Comparison of ENCODE assay signal across 8 cellular contexts in the genomic region with DNA sequence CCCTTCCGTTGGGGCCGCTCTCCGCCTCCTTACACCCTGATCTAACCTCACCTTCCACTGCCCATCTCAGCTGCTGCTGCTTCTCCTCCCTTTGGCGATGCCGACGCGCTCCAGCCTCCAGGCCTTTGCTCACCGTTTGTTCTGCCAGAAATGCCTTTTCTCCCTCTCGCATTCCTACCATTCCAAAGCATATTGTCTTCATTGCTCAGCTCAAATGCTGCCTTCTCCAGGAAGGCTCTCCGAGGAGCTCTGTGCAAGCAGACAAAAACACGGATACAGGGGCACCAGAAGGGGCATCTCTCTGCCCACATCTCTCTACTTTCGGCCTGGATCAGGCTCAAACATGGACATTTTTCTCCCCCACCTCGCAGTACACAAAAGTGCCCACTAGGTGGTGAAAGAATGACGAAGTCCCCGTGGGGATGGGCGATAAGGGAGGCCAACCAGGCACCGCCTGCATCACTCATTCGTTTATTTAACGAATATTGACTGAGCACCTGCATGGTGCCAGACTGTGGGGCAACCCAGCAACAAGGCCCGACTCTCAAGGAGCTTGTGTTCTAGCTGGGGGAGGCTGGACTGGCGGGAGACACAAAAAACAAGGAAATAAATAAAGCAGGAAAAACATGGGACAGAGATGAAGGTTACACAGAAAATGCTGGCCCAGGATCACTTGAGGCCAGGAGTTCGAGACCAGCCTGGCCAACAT. TPM values are rescaled to one million over a fixed set of nuclear protein-coding genes. Genes with fewer than 3 reads are reported as not detected.
A peak's percentile ranks its signal among the peaks of the same experiment; 100 is the strongest.
DNase-seq lines count a peak whose midpoint lies in the region; ATAC-seq and TF ChIP-seq lines count a peak whose summit lies in the region.

No MANE protein-coding gene starts in this region.

- ATAC-seq in PC-3 (peak; percentile 81), GM18858 (IDR thresholded peaks at IDR 0.05; ENCODE audit: unreplicated experiment) (no peak)

- no peaks in the 10 kb centered on the region for H4K20me1 ChIP-seq in PC-3 (ENCODE audit: low read length)

- CTCF ChIA-PET in PC-3 (lab: Charles Lee): no interaction called here

- H3K27ac ChIP-seq in HUES6 (ENCODE audit: low read depth, low read length) (no peak overlapping the region), PC-3 (ENCODE audit: low read length) (no peak overlapping the region), neuronal stem cell (replicated peaks; ENCODE audit: low read length) (peak overlapping the region; percentile 94), stomach smooth muscle (ENCODE audit: low read length) (peak overlapping the region; percentile 46)

- H3K4me2 ChIP-seq in PC-3 (ENCODE audit: low read length) (peak overlapping the region; percentile 66), neuronal stem cell (ENCODE audit: insufficient read depth, low read length, poor library complexity, severe bottlenecking) (no peak overlapping the region)

- H3K36me3 ChIP-seq in HUES6 (ENCODE audit: control insufficient read depth, insufficient read depth, low read length): no peaks in the 10 kb centered on the region
- H3K36me3 ChIP-seq in PC-3 (ENCODE audit: low read depth, low read length): no peaks in the 10 kb centered on the region
- H3K36me3 ChIP-seq in neuronal stem cell (replicated peaks in 1 of 2; ENCODE audit: control insufficient read depth in 2 of 2, insufficient read depth in 2 of 2, low read length in 2 of 2): no peaks in the 10 kb centered on the region
- H3K36me3 ChIP-seq in stomach smooth muscle (ENCODE audit: control insufficient read depth in 2 of 2, insufficient read depth in 2 of 2, low read length in 2 of 2): no peaks in the 10 kb centered on the region

- peak overlapping the region; percentile 93 for H2AFZ ChIP-seq in PC-3 (ENCODE audit: low read length)
- H2AFZ ChIP-seq in neuronal stem cell (ENCODE audit: low read length): peak overlapping the region; percentile 96

- H3K4ac ChIP-seq in neuronal stem cell (ENCODE audit: low read length): no peak overlapping the region

- H3K9me3 ChIP-seq in HUES6 (ENCODE audit: control insufficient read depth, insufficient read depth, low read depth, low read length): no peaks in the 10 kb centered on the region
- H3K9me3 ChIP-seq in PC-3 (ENCODE audit: low read length): no peaks in the 10 kb centered on the region
- no peaks in the 10 kb centered on the region for H3K9me3 ChIP-seq in neuronal stem cell (replicated peaks in 1 of 2; ENCODE audit: control insufficient read depth in 2 of 2, insufficient read depth in 1 of 2, low read depth in 1 of 2, low read length in 2 of 2)
- H3K9me3 ChIP-seq in stomach smooth muscle (ENCODE audit: control insufficient read depth in 2 of 2, low read length in 2 of 2): no peaks in the 10 kb centered on the region

- H3K27me3 ChIP-seq in HUES6 (ENCODE audit: control insufficient read depth, insufficient read depth, low read length) (no peaks in the 10 kb centered on the region), PC-3 (ENCODE audit: low read length) (no peaks in the 10 kb centered on the region), neuronal stem cell (ENCODE audit: control insufficient read depth in 3 of 3, insufficient read depth in 3 of 3, low read depth in 1 of 3, low read length in 3 of 3) (no peaks in the 10 kb centered on the region), stomach smooth muscle (ENCODE audit: control insufficient read depth in 1 of 2, insufficient read depth in 2 of 2, low read length in 2 of 2) (no peaks in the 10 kb centered on the region)

- H2BK120ac ChIP-seq in neuronal stem cell (ENCODE audit: low read depth, low read length): no peak overlapping the region

- intact Hi-C loops in PC-3 (cut with micrococcal nuclease): no loop called here

- DNase-seq in Daoy (ENCODE audit: low read depth) (peak; percentile 78), PC-3 (peak; percentile 84), activated T-helper 1 cell treated with Interleukin-2 at 50 U/mL for 16 hours (ENCODE audit: low read depth) (peak; percentile 46), fibroblast of the aortic adventitia (ENCODE audit: low read depth) (peak; percentile 87), neuronal stem cell (ENCODE audit: low spot score) (peak; percentile 84)

- H3K4me1 ChIP-seq in HUES6 (ENCODE audit: control insufficient read depth, insufficient read depth, low read length) (peaks cover 25% of the 10 kb centered on the region), PC-3 (ENCODE audit: insufficient read depth, low read length) (0 out of 2 replicates have a peak, but pooled peaks cover 6% of the 10 kb centered on the region), neuronal stem cell (ENCODE audit: control insufficient read depth in 2 of 2, insufficient read depth in 1 of 2, low read depth in 1 of 2, low read length in 2 of 2) (peaks cover 13 to 37% of the 10 kb centered on the region in 2 donors), stomach smooth muscle (ENCODE audit: control insufficient read depth, insufficient read depth, low read length) (peaks cover 10% of the 10 kb centered on the region)

- TF ChIP-seq CTCF in PC-3 (conservative IDR thresholded peaks at IDR 0.05; ENCODE audit: low read depth, low read length) (peak; percentile 74), fibroblast of the aortic adventitia (IDR thresholded peaks at IDR 0.05; ENCODE audit: insufficient read depth, low read length) (peak; percentile 86)

- 0 out of 2 replicates have a peak overlapping the region, but pooled peaks have one; percentile 16 for H3K4me3 ChIP-seq in HUES6 (ENCODE audit: low read depth, low read length)
- no peak overlapping the region for H3K4me3 ChIP-seq in PC-3 (ENCODE audit: low read length)
- peak overlapping the region; percentile 22 for H3K4me3 ChIP-seq in fibroblast of the aortic adventitia (ENCODE audit: low read depth, low read length)
- peak overlapping the region in 1 of 2 donors; percentile 32 for H3K4me3 ChIP-seq in neuronal stem cell (ENCODE audit: low read length in 2 of 2)
- peak overlapping the region; percentile 28 to 57 for H3K4me3 ChIP-seq in stomach smooth muscle (ENCODE audit: low read length in 2 of 2)

- no TSS peak for BruUV-seq in PC-3 (replicated peaks; lab: Mats Ljungman, UMichigan)

- no peak overlapping the region for H4K91ac ChIP-seq in neuronal stem cell (ENCODE audit: low read depth, low read length, poor library complexity)

- peak overlapping the region; percentile 14 for H2BK15ac ChIP-seq in neuronal stem cell (ENCODE audit: low read length)

- no CpG with 5 or more reads among the region's 22 CpGs for WGBS in neuronal stem cell (ENCODE audit: extremely low coverage in 2 of 2, insufficient read length in 2 of 2, insufficient replicate concordance in 1 of 2), 2 donors

- no peaks in the 10 kb centered on the region for H3K79me1 ChIP-seq in neuronal stem cell (ENCODE audit: low read depth, low read length)

- H2BK5ac ChIP-seq in neuronal stem cell (ENCODE audit: low read length): peak overlapping the region; percentile 43

- no peak overlapping the region for H4K8ac ChIP-seq in neuronal stem cell (ENCODE audit: low read depth, low read length)

- no peak overlapping the region for H2BK12ac ChIP-seq in neuronal stem cell (ENCODE audit: low read length)

- no peaks in the 10 kb centered on the region for H3F3A ChIP-seq in PC-3 (ENCODE audit: low read length, unreplicated experiment)

- H3K79me2 ChIP-seq in PC-3 (ENCODE audit: low read length): no peaks in the 10 kb centered on the region

- no peaks in the 10 kb centered on the region for H3K9me2 ChIP-seq in PC-3 (replicated peaks; ENCODE audit: low read length)

- H3K14ac ChIP-seq in neuronal stem cell (ENCODE audit: low read length): no peak overlapping the region

- peak overlapping the region; percentile 86 for H3K18ac ChIP-seq in neuronal stem cell (ENCODE audit: low read length)

- H3K9ac ChIP-seq in HUES6 (ENCODE audit: low read length) (peak overlapping the region; percentile 24), PC-3 (ENCODE audit: low read length) (no peak overlapping the region), neuronal stem cell (ENCODE audit: low read depth, low read length, poor library complexity) (no peak overlapping the region), stomach smooth muscle (ENCODE audit: low read length in 2 of 2) (peak overlapping the region; percentile 33 to 51)

- H3K23ac ChIP-seq in neuronal stem cell (ENCODE audit: low read depth, low read length, poor library complexity): no peak overlapping the region

- no peak overlapping the region for H2AK5ac ChIP-seq in neuronal stem cell (ENCODE audit: low read depth, low read length)

- POLR2A ChIA-PET in PC-3 (lab: Charles Lee; ENCODE audit: unreplicated experiment): no interaction called here

RNA-seq across cellular contexts. Expression of a gene that starts 7.3 kb away (rescaled TPM):
- total RNA-seq in Daoy (2014; rRNA removed; shearing (Covaris generic)): 93.3 and 104 TPM in 2 replicates
- 75.3 and 84.1 TPM in 2 replicates for total RNA-seq in PC-3 (2014; rRNA removed)
- 62.4 and 133 TPM in 2 replicates for total RNA-seq in fibroblast of the aortic adventitia (ENCODE audit: low replicate concordance)
- polyA plus RNA-seq in neuronal stem cell (2013, experiment 1 of 2): 139 TPM
- 138 TPM for polyA plus RNA-seq in neuronal stem cell (2013, experiment 2 of 2)

RNA-seq across cellular contexts. Expression of a gene that starts 50.1 kb away (rescaled TPM):
- 9.8 and 12.7 TPM in 2 replicates for total RNA-seq in Daoy (2014; rRNA removed; shearing (Covaris generic))
- total RNA-seq in PC-3 (2014; rRNA removed) (5.8 and 6.4 TPM in 2 replicates), fibroblast of the aortic adventitia (ENCODE audit: low replicate concordance) (9.3 and 9.4 TPM in 2 replicates)
- polyA plus RNA-seq in neuronal stem cell (2013, experiment 1 of 2): 19.2 TPM
- 19.2 TPM for polyA plus RNA-seq in neuronal stem cell (2013, experiment 2 of 2)

Comparison
In these comparisons a context has a peak if more than half of its experiments do, and no peak if none do; other contexts are left out.
1. H3K27ac ChIP-seq: peak in neuronal stem cell (single experiment) and stomach smooth muscle (single experiment); none in HUES6 (single experiment) and PC-3 (single experiment).
2. H3K9ac ChIP-seq: peak in HUES6 (single experiment) and stomach smooth muscle (2 of 2); none in PC-3 (single experiment) and neuronal stem cell (single experiment).
3. Peak in every context shown above with its lines, with median percentiles within 50 percentile points of each other: DNase-seq.